ENCODE assay signal across 8 cellular contexts in the genomic region with DNA sequence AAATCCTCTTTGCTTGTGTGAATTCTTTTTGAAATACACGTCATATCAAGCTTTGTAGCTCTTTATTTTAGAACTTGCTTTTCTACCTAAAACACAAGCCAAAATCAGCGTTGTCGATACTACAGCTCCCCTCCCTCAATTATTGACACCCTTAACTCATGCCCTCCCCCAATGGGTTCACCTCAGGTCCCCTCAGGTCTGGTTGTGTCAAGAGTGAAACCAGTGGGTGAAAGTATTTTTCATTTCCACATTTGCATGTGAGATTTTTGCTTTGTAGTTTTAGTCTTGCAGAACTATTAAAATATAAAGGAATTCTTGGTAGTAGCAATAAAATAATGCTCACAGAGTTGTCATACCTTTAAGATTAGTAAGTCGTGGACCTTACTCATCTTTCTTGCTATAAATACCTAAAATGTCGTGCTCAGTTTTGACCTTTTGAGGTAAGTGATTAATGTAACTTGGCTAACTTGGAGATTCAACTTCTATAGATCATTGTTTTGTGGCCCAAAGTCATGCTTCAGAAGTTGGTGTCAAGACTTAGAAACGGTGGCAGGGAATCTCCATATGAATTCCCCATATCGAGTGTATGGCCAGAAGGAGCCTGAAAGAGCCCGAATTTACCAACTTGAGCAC. TPM values are rescaled to one million over a fixed set of nuclear protein-coding genes. Genes with fewer than 3 reads are reported as not detected.
DNase-seq lines count a peak whose midpoint lies in the region; ATAC-seq and TF ChIP-seq lines count a peak whose summit lies in the region.

No MANE protein-coding gene starts in this region.

- TF ChIP-seq CTCF in GM06990 (IDR thresholded peaks at IDR 0.05; ENCODE audit: insufficient read depth, low read length, poor library complexity, severe bottlenecking) (no peak), HFFc6 (IDR thresholded peaks at IDR 0.05) (no peak), activated B cell treated with CpG ODN at 0.5 μM for 24 hours (IDR thresholded peaks at IDR 0.05) (no peak)

- no peaks in the 10 kb centered on the region for H3K36me3 ChIP-seq in GM06990 (ENCODE audit: control insufficient read depth, insufficient read depth, low read length)

- peak; percentile 16 for DNase-seq in GM06990 (ENCODE audit: extremely low read depth, insufficient read length)
- peak; percentile 92 for DNase-seq in HFFc6
- DNase-seq in activated B cell treated with CpG ODN at 0.5 μM for 24 hours: no peak
- peak; percentile 88 for DNase-seq in kidney tubule cell (ENCODE audit: low spot score)
- DNase-seq in midbrain (lab: John Stamatoyannopoulos, UW): no peak
- DNase-seq in activated gamma-delta T cell (lab: John Stamatoyannopoulos, UW): no peak
- DNase-seq in hypothalamus (lab: John Stamatoyannopoulos, UW): no peak

- H3K9me3 Mint-ChIP-seq in HFFc6 (no peaks in the 10 kb centered on the region), activated B cell treated with CpG ODN at 0.5 μM for 24 hours (no peaks in the 10 kb centered on the region)

- H3K4me3 Mint-ChIP-seq in HFFc6: peak overlapping the region; percentile 91
- peak overlapping the region; percentile 91 for H3K4me3 Mint-ChIP-seq in activated B cell treated with CpG ODN at 0.5 μM for 24 hours

- H3K27ac Mint-ChIP-seq in HFFc6: peak overlapping the region; percentile 93
- peak overlapping the region; percentile 77 for H3K27ac Mint-ChIP-seq in activated B cell treated with CpG ODN at 0.5 μM for 24 hours

- POLR2A ChIA-PET in activated B cell treated with CpG ODN at 0.5 μM for 24 hours (lab: Charles Lee): interaction anchor here (2.6 kb wide), 1 partner anchor 297 kb away, joined by 11 read pairs; no protein-coding TSS in a partner anchor

- peak overlapping the region; percentile 87 for H3K4me3 ChIP-seq in GM06990 (replicated peaks; ENCODE audit: low read depth, low read length)

- H3K27me3 ChIP-seq in GM06990 (replicated peaks; ENCODE audit: control insufficient read depth, insufficient read depth, low read length): no peaks in the 10 kb centered on the region

- H3K4me1 Mint-ChIP-seq in HFFc6 (ENCODE audit: low read depth) (peaks cover 24% of the 10 kb centered on the region), activated B cell treated with CpG ODN at 0.5 μM for 24 hours (peaks cover 21% of the 10 kb centered on the region)

- intact Hi-C loops in activated B cell treated with CpG ODN at 0.5 μM for 24 hours (cut with micrococcal nuclease): loop anchor here (2.0 to 5.0 kb wide), 2 partner anchors 736 to 1239 kb away; partner anchors contain the start of gene GALNT11

- H3K36me3 Mint-ChIP-seq in HFFc6 (ENCODE audit: low read depth) (0 out of 2 replicates have a peak, but pooled peaks cover 6% of the 10 kb centered on the region), activated B cell treated with CpG ODN at 0.5 μM for 24 hours (ENCODE audit: low read depth) (peaks cover 4% of the 10 kb centered on the region)

- CTCF ChIA-PET in activated B cell treated with CpG ODN at 0.5 μM for 24 hours (lab: Charles Lee): no interaction called here

- peaks cover 5% of the 10 kb centered on the region for H3K27me3 Mint-ChIP-seq in HFFc6 (ENCODE audit: insufficient read depth)
- H3K27me3 Mint-ChIP-seq in activated B cell treated with CpG ODN at 0.5 μM for 24 hours: no peaks in the 10 kb centered on the region

- ATAC-seq in activated B cell treated with CpG ODN at 0.5 μM for 24 hours (ENCODE audit: low read depth) (no peak), GM19035 (IDR thresholded peaks at IDR 0.05; ENCODE audit: unreplicated experiment) (no peak)

RNA-seq across cellular contexts. Expression of gene ACTR3B, which starts 1.7 kb away (rescaled TPM):
- total RNA-seq in HFFc6 (2021; fragmentation: NEBNext Ultra II Directional; extraction: Animal tissue kit (Norgen Biotek cat#: 25700)): 10 to 100 TPM in 2 of 6 experiments, 1 to 10 TPM in 4; 7.5 to 13.8 (median 9.2) TPM
- total RNA-seq in activated B cell treated with CpG ODN at 0.5 μM for 24 hours: 11.0 and 11.1 TPM in 2 replicates

Comparison
In these comparisons a context has a peak if more than half of its experiments do, and no peak if none do; other contexts are left out.
1. DNase-seq: peak in GM06990 (single experiment), HFFc6 (single experiment) and kidney tubule cell (single experiment); none in activated B cell treated with CpG ODN at 0.5 μM for 24 hours (single experiment), midbrain (single experiment), activated gamma-delta T cell (single experiment) and hypothalamus (0 of 51).